Comparison of ENCODE assay signal across 29 cellular contexts in the genomic region with DNA sequence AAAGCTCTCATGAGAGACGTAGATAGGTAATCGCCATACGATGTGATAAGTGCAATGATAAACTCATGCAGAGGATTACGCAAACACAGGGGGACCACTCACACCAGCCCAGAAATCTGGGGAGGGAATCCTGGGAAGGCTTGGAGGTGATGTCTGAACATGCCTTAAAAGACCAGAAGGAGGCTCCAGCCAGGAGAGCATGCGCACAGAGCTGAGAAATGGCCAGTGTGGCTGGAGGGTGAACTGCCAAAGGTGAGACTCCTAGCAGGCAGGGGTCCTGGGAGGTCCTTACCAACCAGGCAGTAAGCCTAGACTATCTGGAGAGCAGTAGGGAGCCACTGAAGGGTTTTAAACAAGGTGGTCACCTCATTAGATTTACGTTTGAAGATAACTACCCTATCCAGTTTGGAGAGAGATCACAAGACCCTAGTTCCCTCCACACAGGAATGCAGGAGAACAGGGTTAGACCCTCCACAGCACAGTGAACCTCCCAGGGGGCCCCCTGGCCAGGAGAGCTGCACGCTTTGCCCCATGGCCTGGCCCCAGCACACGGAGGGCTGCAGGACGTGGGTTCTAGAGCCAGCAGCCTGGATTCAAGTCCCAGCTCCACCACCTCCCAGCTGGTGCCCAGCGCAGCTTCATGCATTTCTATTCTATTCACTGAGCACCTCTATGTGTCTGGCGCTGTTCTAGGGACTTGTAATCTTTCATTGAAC. TPM values are rescaled to one million over a fixed set of nuclear protein-coding genes. Genes with fewer than 3 reads are reported as not detected.
DNase-seq lines count a peak whose midpoint lies in the region; ATAC-seq and TF ChIP-seq lines count a peak whose summit lies in the region.
"Had no signal": no experiment of that assay in that cellular context is flagged by ENCODE, and none has a peak within 500 bp of the region (broad histone marks: within the 10 kb centered on the region; RNA-seq: fewer than 3 reads in every experiment).

No MANE protein-coding gene starts in this region.

- peaks cover 2% of the 10 kb centered on the region for H3K4me1 ChIP-seq in cardiac muscle cell (ENCODE audit: low read depth)
- H3K4me1 ChIP-seq in upper lobe of right lung = peaks cover 8% of the 10 kb centered on the region
- H3K4me1 ChIP-seq in body of pancreas = no peaks in the 10 kb centered on the region
- H3K4me1 ChIP-seq: testis, uterus had no signal

- H3K9me3 Mint-ChIP-seq in nephron progenitor cell = no peaks in the 10 kb centered on the region
- H3K9me3 Mint-ChIP-seq: activated CD8-positive, alpha-beta T cell treated with anti-CD3 and anti-CD28 coated beads for 36 hours; activated naive CD4-positive, alpha-beta T cell treated with anti-CD3 and anti-CD28 coated beads for 36 hours; activated T-helper 1 cell treated with anti-CD3 and anti-CD28 coated beads, Interleukin-12 subunit alpha, Interleukin-12 subunit beta, Interleukin-2, Interleukin-4 antibody, amounts not matched to agents 30 ng/mL and 10 ng/mL and 1 ng/mL, durations not matched to agents 14 hours and 24 hours and 36 hours; CD4-positive, alpha-beta T cell had no signal

- H3K27ac Mint-ChIP-seq in nephron progenitor cell = peak overlapping the region; percentile 81
- H3K27ac Mint-ChIP-seq: activated CD8-positive, alpha-beta T cell treated with anti-CD3 and anti-CD28 coated beads for 36 hours; activated naive CD4-positive, alpha-beta T cell treated with anti-CD3 and anti-CD28 coated beads for 36 hours; activated T-helper 1 cell treated with anti-CD3 and anti-CD28 coated beads, Interleukin-12 subunit alpha, Interleukin-12 subunit beta, Interleukin-2, Interleukin-4 antibody, amounts not matched to agents 30 ng/mL and 10 ng/mL and 1 ng/mL, durations not matched to agents 14 hours and 24 hours and 36 hours; CD4-positive, alpha-beta T cell had no signal

- H3K36me3 Mint-ChIP-seq in nephron progenitor cell (ENCODE audit: low read depth) = peaks cover 52% of the 10 kb centered on the region

- H3K27me3 Mint-ChIP-seq in nephron progenitor cell (ENCODE audit: low read depth, poor library complexity) = no peaks in the 10 kb centered on the region

- 55 to 69% methylated on average over 10 to 11 of the region's 11 CpGs for WGBS in body of pancreas, 2 donors

- TF ChIP-seq CTCF in cardiac muscle cell (IDR thresholded peaks at IDR 0.05; ENCODE audit: low read depth, low read length) = no peak
- TF ChIP-seq CTCF in choroid plexus epithelial cell (conservative IDR thresholded peaks at IDR 0.05; ENCODE audit: low read depth, low read length) = peak; percentile 6
- TF ChIP-seq CTCF in nephron progenitor cell (IDR thresholded peaks at IDR 0.05) = no peak
- TF ChIP-seq CTCF in upper lobe of right lung (IDR thresholded peaks at IDR 0.05) = no peak
- no peak for TF ChIP-seq CTCF in body of pancreas (IDR thresholded peaks at IDR 0.05)

- H3K4me3 Mint-ChIP-seq in nephron progenitor cell = no peak overlapping the region
- H3K4me3 Mint-ChIP-seq: activated CD8-positive, alpha-beta T cell treated with anti-CD3 and anti-CD28 coated beads for 36 hours; activated naive CD4-positive, alpha-beta T cell treated with anti-CD3 and anti-CD28 coated beads for 36 hours; activated T-helper 1 cell treated with anti-CD3 and anti-CD28 coated beads, Interleukin-12 subunit alpha, Interleukin-12 subunit beta, Interleukin-2, Interleukin-4 antibody, amounts not matched to agents 30 ng/mL and 10 ng/mL and 1 ng/mL, durations not matched to agents 14 hours and 24 hours and 36 hours; CD4-positive, alpha-beta T cell had no signal

- H3K36me3 ChIP-seq in cardiac muscle cell (peaks cover 16% of the 10 kb centered on the region), upper lobe of right lung (no peaks in the 10 kb centered on the region), body of pancreas (replicated peaks in 1 of 2; ENCODE audit: insufficient read depth in 1 of 2, low read depth in 2 of 2) (no peaks in the 10 kb centered on the region)
- H3K36me3 ChIP-seq: uterus had no signal

- H3K27ac ChIP-seq in cardiac muscle cell = peak overlapping the region; percentile 17
- H3K27ac ChIP-seq in upper lobe of right lung = no peak overlapping the region
- no peak overlapping the region for H3K27ac ChIP-seq in body of pancreas
- H3K27ac ChIP-seq: brain microvascular endothelial cell, epithelial cell of prostate, KMS-11, PC-9, testis, uterus had no signal

- intact Hi-C loops in Right ventricle myocardium inferior (cut with DNase I) (no loop called here), upper lobe of right lung (cut with DNase I) (no loop called here), body of pancreas (cut with DNase I) (no loop called here)

- no peak for DNase-seq in cardiac muscle cell (ENCODE audit: low read depth in 1 of 2, low spot score in 1 of 2)
- DNase-seq in Right ventricle myocardium inferior (ENCODE audit: missing footprints) = no peak
- DNase-seq in choroid plexus epithelial cell (ENCODE audit: low read depth) = no peak
- DNase-seq in nephron progenitor cell = no peak
- DNase-seq in upper lobe of right lung = peak; percentile 38
- DNase-seq in body of pancreas = no peak
- DNase-seq in G401 (ENCODE audit: low spot score) = no peak
- DNase-seq: activated CD8-positive, alpha-beta memory T cell treated with anti-CD3 and anti-CD28 coated beads, Interleukin-2, amount 50 U/mL, for 48 hours; activated CD8-positive, alpha-beta T cell treated with anti-CD3 and anti-CD28 coated beads for 36 hours; activated naive CD4-positive, alpha-beta T cell treated with anti-CD3 and anti-CD28 coated beads for 36 hours; brain microvascular endothelial cell; CD4-positive, alpha-beta T cell; DMS79 treated with DMSO at 0.1 percent for 48 hours; hypothalamus; MM.1S; NCI-H1105 treated with DMSO at 0.1 percent for 48 hours; NCI-H2029; occipital lobe; PC-9; SHP77; small intestine; stimulated activated naive CD4-positive, alpha-beta T cell treated with Interleukin-2 at 50 U/mL for 16 hours; T-helper 2 cell; testis; uterus had no signal

- no peak for ATAC-seq in Right ventricle myocardium inferior
- ATAC-seq in upper lobe of right lung = no peak
- ATAC-seq in HG03135 (IDR thresholded peaks at IDR 0.05; ENCODE audit: unreplicated experiment) = no peak
- ATAC-seq in body of pancreas = no peak
- ATAC-seq: activated CD8-positive, alpha-beta T cell treated with anti-CD3 and anti-CD28 coated beads for 36 hours had no signal

- no peak for TF ChIP-seq POLR2A in body of pancreas (IDR thresholded peaks at IDR 0.05)

- H3K27me3 ChIP-seq in cardiac muscle cell (no peaks in the 10 kb centered on the region), upper lobe of right lung (no peaks in the 10 kb centered on the region), body of pancreas (no peaks in the 10 kb centered on the region)
- H3K27me3 ChIP-seq: brain microvascular endothelial cell, testis, uterus had no signal

- in situ Hi-C loops in G401 (cut with HindIII; ENCODE audit: low sequenced_read_pairs) = no loop called here

- H3K9me3 ChIP-seq in cardiac muscle cell (ENCODE audit: low read depth) (no peaks in the 10 kb centered on the region), upper lobe of right lung (no peaks in the 10 kb centered on the region), body of pancreas (no peaks in the 10 kb centered on the region)
- H3K9me3 ChIP-seq: testis, uterus had no signal

- H3K4me1 Mint-ChIP-seq in nephron progenitor cell = peaks cover 69% of the 10 kb centered on the region

- H3K4me3 ChIP-seq in cardiac muscle cell (no peak overlapping the region), choroid plexus epithelial cell (ENCODE audit: low read depth, low read length) (no peak overlapping the region), upper lobe of right lung (no peak overlapping the region), body of pancreas (no peak overlapping the region)
- H3K4me3 ChIP-seq: PC-9, testis, uterus had no signal

RNA-seq across cellular contexts. Expression of a gene that starts 13.1 kb away (rescaled TPM):
- total RNA-seq in cardiac muscle cell (100.0 and 137 TPM in 2 replicates), Right ventricle myocardium inferior (1.3 TPM), upper lobe of right lung (11.0 TPM), body of pancreas (1 to 10 TPM; 4.9 to 6.7 TPM)
- polyA plus RNA-seq in cardiac muscle cell = 27.5 and 27.9 TPM in 2 replicates
- total RNA-seq in G401 (2014; rRNA removed; shearing (Covaris generic)) = 0.18 TPM in 1 of 2 replicates, not detected in the other
- total RNA-seq: activated CD8-positive, alpha-beta T cell treated with anti-CD3 and anti-CD28 coated beads for 36 hours; activated naive CD4-positive, alpha-beta T cell treated with anti-CD3 and anti-CD28 coated beads for 36 hours; activated T-helper 1 cell treated with anti-CD3 and anti-CD28 coated beads, Interleukin-12 subunit alpha, Interleukin-12 subunit beta, Interleukin-2, Interleukin-4 antibody, amounts not matched to agents 30 ng/mL and 10 ng/mL and 1 ng/mL, durations not matched to agents 14 hours and 24 hours and 36 hours; CD4-positive, alpha-beta T cell had no signal
